In genomic region chr16:81932668-81933067, GRCh38 we compare ENCODE assay signal across 2 cellular contexts.
TF ChIP-seq lines count a peak whose summit lies in the region.

No MANE protein-coding gene starts in this region.

TF ChIP-seq in HepG2, 621 proteins besides CTCF, POLR2A, EP300 and RAD21:
- TF ChIP-seq STAG1 (CRISPR knock-in tag; IDR thresholded peaks at IDR 0.05) (no peak), ZNF891 (CRISPR knock-in tag; IDR thresholded peaks at IDR 0.05) (no peak), KLF16 (CRISPR knock-in tag; IDR thresholded peaks at IDR 0.05) (no peak), ZBTB37 (CRISPR knock-in tag; IDR thresholded peaks at IDR 0.05) (no peak), CENPT (CRISPR knock-in tag; IDR thresholded peaks at IDR 0.05; ENCODE audit: low read depth) (no peak)
- TF ChIP-seq, protein P1, sequence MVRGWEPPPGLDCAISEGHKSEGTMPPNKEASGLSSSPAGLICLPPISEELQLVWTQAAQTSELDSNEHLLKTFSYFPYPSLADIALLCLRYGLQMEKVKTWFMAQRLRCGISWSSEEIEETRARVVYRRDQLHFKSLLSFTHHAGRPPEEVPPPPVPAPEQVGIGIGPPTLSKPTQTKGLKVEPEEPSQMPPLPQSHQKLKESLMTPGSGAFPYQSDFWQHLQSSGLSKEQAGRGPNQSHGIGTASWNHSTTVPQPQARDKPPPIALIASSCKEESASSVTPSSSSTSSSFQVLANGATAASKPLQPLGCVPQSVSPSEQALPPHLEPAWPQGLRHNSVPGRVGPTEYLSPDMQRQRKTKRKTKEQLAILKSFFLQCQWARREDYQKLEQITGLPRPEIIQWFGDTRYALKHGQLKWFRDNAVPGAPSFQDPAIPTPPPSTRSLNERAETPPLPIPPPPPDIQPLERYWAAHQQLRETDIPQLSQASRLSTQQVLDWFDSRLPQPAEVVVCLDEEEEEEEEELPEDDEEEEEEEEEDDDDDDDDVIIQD (CRISPR knock-in tag; IDR thresholded peaks at IDR 0.05; ENCODE audit: low read depth), result no peak
- TF ChIP-seq, protein P2, sequence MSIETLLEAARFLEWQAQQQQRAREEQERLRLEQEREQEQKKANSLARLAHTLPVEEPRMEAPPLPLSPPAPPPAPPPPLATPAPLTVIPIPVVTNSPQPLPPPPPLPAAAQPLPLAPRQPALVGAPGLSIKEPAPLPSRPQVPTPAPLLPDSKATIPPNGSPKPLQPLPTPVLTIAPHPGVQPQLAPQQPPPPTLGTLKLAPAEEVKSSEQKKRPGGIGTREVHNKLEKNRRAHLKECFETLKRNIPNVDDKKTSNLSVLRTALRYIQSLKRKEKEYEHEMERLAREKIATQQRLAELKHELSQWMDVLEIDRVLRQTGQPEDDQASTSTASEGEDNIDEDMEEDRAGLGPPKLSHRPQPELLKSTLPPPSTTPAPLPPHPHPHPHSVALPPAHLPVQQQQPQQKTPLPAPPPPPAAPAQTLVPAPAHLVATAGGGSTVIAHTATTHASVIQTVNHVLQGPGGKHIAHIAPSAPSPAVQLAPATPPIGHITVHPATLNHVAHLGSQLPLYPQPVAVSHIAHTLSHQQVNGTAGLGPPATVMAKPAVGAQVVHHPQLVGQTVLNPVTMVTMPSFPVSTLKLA (IDR thresholded peaks at IDR 0.05), result no peak
- TF ChIP-seq, protein P3, sequence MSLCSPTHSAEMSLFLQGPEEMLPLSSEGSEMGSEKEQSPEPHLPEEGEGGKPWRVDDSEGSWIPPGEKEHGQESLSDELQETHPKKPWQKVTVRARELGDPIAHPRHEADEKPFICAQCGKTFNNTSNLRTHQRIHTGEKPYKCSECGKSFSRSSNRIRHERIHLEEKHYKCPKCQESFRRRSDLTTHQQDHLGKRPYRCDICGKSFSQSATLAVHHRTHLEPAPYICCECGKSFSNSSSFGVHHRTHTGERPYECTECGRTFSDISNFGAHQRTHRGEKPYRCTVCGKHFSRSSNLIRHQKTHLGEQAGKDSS (CRISPR knock-in tag; IDR thresholded peaks at IDR 0.05; ENCODE audit: borderline replicate concordance, low read depth), result no peak

TF ChIP-seq in liver, 16 proteins besides CTCF, POLR2A, EP300 and RAD21:
- no peak for TF ChIP-seq SP1 (IDR thresholded peaks at IDR 0.05)
- no peak for TF ChIP-seq REST (IDR thresholded peaks at IDR 0.05)
- no peak for TF ChIP-seq NR2F2 (IDR thresholded peaks at IDR 0.05)
- TF ChIP-seq ZBTB33 (IDR thresholded peaks at IDR 0.05), result no peak
- no peak for TF ChIP-seq GABPA (IDR thresholded peaks at IDR 0.05 in 1 of 2, conservative IDR thresholded peaks at IDR 0.05 in 1 of 2)
- TF ChIP-seq HNF4A (conservative IDR thresholded peaks at IDR 0.05), result no peak
- no peak for TF ChIP-seq YY1 (IDR thresholded peaks at IDR 0.05)
- TF ChIP-seq FOXA1 (IDR thresholded peaks at IDR 0.05), result no peak
- no peak for TF ChIP-seq RXRA (IDR thresholded peaks at IDR 0.05)
- no peak for TF ChIP-seq ATF3 (IDR thresholded peaks at IDR 0.05)
